ENCODE assay signal across 15 cellular contexts in the genomic region with DNA sequence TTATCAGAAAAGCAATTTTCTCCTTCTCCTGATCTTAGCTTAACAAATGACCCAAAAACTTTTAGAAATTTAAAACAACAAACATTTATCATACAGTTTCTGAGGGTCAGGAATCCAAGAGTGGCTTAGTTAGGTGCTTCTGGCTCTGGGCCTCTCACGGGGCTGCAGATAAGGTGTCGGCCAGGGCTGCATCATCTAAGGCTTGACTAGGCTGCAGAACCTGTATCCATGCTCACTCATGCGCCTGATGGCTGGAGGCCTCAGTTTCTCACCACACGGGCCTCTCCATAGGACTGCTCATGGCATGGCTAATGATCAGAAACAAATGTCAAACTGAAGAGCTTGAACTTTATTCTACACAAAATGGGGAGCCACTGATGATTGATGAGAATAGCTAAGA.
DNase-seq lines count a peak whose midpoint lies in the region; ATAC-seq and TF ChIP-seq lines count a peak whose summit lies in the region.
"Had no signal": no experiment of that assay in that cellular context is flagged by ENCODE, and none has a peak within 500 bp of the region (broad histone marks: within the 10 kb centered on the region; RNA-seq: fewer than 3 reads in every experiment).

No MANE protein-coding gene starts in this region.

- H3K79me2 ChIP-seq in trophoblast cell (ENCODE audit: control insufficient read depth, insufficient read depth, low read length, poor library complexity) = no peaks in the 10 kb centered on the region

- DNase-seq in activated B cell treated with CpG ODN at 0.5 μM for 24 hours (no peak), esophagus muscularis mucosa (ENCODE audit: extremely low spot score) (peak; percentile 66), trophoblast cell (no peak)
- no peak for DNase-seq in activated CD4-positive, alpha-beta T cell treated with anti-CD3 and anti-CD28 coated beads for 4 hours
- DNase-seq: Calu3; CD8-positive, alpha-beta T cell; DMS79 treated with DMSO at 0.1 percent for 48 hours; HCEC 1CT had no signal

- no peak overlapping the region for H3K23ac ChIP-seq in trophoblast cell (ENCODE audit: low read length)

- WGBS in esophagus muscularis mucosa = 92% methylated on average over 4 of the region's 4 CpGs
- WGBS in trophoblast cell (ENCODE audit: extremely low coverage, insufficient coverage, insufficient read length) = no CpG with 5 or more reads among the region's 4 CpGs

- H3K9me3 ChIP-seq in esophagus muscularis mucosa (no peaks in the 10 kb centered on the region), trophoblast cell (ENCODE audit: insufficient read depth, low read depth, low read length) (no peaks in the 10 kb centered on the region)
- H3K9me3 ChIP-seq: BLaER1 treated with 17β-estradiol and CSF1 and Interleukin-3, amounts not matched to agents 10 nM and 100 nM had no signal

- peaks cover 2% of the 10 kb centered on the region for H3K9me3 Mint-ChIP-seq in activated B cell treated with CpG ODN at 0.5 μM for 24 hours
- H3K9me3 Mint-ChIP-seq: CD8-positive, alpha-beta T cell; GM23338 had no signal

- H2AFZ ChIP-seq in trophoblast cell (ENCODE audit: insufficient read depth, low read length, poor library complexity) = no peak overlapping the region
- H2AFZ ChIP-seq: GM23338 had no signal

- POLR2A ChIA-PET in activated B cell treated with CpG ODN at 0.5 μM for 24 hours (lab: Charles Lee) = no interaction called here

- H3K18ac ChIP-seq in trophoblast cell (ENCODE audit: low read length) = no peak overlapping the region

- H3K9ac ChIP-seq in trophoblast cell (ENCODE audit: low read length) = no peak overlapping the region
- H3K9ac ChIP-seq: BLaER1 treated with 17β-estradiol and CSF1 and Interleukin-3, amounts not matched to agents 10 nM and 100 nM had no signal

- H3K4ac ChIP-seq in trophoblast cell (ENCODE audit: low read depth, low read length) = no peak overlapping the region

- no peak for TF ChIP-seq EP300 in esophagus muscularis mucosa (IDR thresholded peaks at IDR 0.05)

- H3K27ac ChIP-seq in esophagus muscularis mucosa (replicated peaks in 1 of 4) (no peak overlapping the region), trophoblast cell (ENCODE audit: low read depth, low read length) (no peak overlapping the region)
- H3K27ac ChIP-seq: BLaER1 treated with 17β-estradiol and CSF1 and Interleukin-3, amounts not matched to agents 10 nM and 100 nM had no signal

- no peak for TF ChIP-seq POLR2A in esophagus muscularis mucosa (IDR thresholded peaks at IDR 0.05; ENCODE audit: low read depth)

- peaks cover 7% of the 10 kb centered on the region for H3K79me1 ChIP-seq in trophoblast cell (ENCODE audit: low read length)

- CTCF ChIA-PET in activated B cell treated with CpG ODN at 0.5 μM for 24 hours (lab: Charles Lee) = interaction anchor here (1.4 kb wide), 1 partner anchor 200 kb away, joined by 4 read pairs; no protein-coding TSS in a partner anchor

- H2BK12ac ChIP-seq in trophoblast cell (ENCODE audit: low read length) = peak overlapping the region; percentile 87

- H2BK120ac ChIP-seq in trophoblast cell (ENCODE audit: insufficient read depth, low read length, poor library complexity) = peak overlapping the region; percentile 60

- no peak overlapping the region for H4K12ac ChIP-seq in trophoblast cell (ENCODE audit: low read depth, low read length)

- peak overlapping the region; percentile 69 for H4K8ac ChIP-seq in trophoblast cell (ENCODE audit: low read depth, low read length)

- H3K27me3 ChIP-seq in esophagus muscularis mucosa (no peaks in the 10 kb centered on the region), trophoblast cell (ENCODE audit: insufficient read depth, low read length) (no peaks in the 10 kb centered on the region)
- H3K27me3 ChIP-seq: BLaER1 treated with 17β-estradiol and CSF1 and Interleukin-3, amounts not matched to agents 10 nM and 100 nM had no signal

- H3K14ac ChIP-seq in trophoblast cell (ENCODE audit: low read length) = no peak overlapping the region

- peak overlapping the region; percentile 33 for H2BK5ac ChIP-seq in trophoblast cell (ENCODE audit: low read depth, low read length, poor library complexity)

- H3K4me1 Mint-ChIP-seq in activated B cell treated with CpG ODN at 0.5 μM for 24 hours = peaks cover 22% of the 10 kb centered on the region

- peak overlapping the region; percentile 75 for H2AK5ac ChIP-seq in trophoblast cell (ENCODE audit: low read length)

- no peaks in the 10 kb centered on the region for H3K36me3 ChIP-seq in esophagus muscularis mucosa
- no peaks in the 10 kb centered on the region for H3K36me3 ChIP-seq in trophoblast cell (ENCODE audit: control insufficient read depth in 1 of 2, insufficient read depth in 2 of 2, low read length in 2 of 2)
- H3K36me3 ChIP-seq: BLaER1 treated with 17β-estradiol and CSF1 and Interleukin-3, amounts not matched to agents 10 nM and 100 nM had no signal

- intact Hi-C loops in activated B cell treated with CpG ODN at 0.5 μM for 24 hours (cut with micrococcal nuclease) = loop anchor here (2.0 to 5.0 kb wide), 8 partner anchors 15 to 390 kb away; a partner anchor contains a TSS
- intact Hi-C loops in esophagus muscularis mucosa (cut with DNase I) = no loop called here

- no peak overlapping the region for H3K4me2 ChIP-seq in trophoblast cell (ENCODE audit: low read length)
- H3K4me2 ChIP-seq: GM23338 had no signal

- no peaks in the 10 kb centered on the region for H3K36me3 Mint-ChIP-seq in activated B cell treated with CpG ODN at 0.5 μM for 24 hours (ENCODE audit: low read depth)
- H3K36me3 Mint-ChIP-seq: CD8-positive, alpha-beta T cell had no signal

- no peak overlapping the region for H4K91ac ChIP-seq in trophoblast cell (ENCODE audit: low read depth, low read length)

- no peaks in the 10 kb centered on the region for H3K27me3 Mint-ChIP-seq in activated B cell treated with CpG ODN at 0.5 μM for 24 hours
- H3K27me3 Mint-ChIP-seq: B cell, IgD-negative memory B cell had no signal

- H3K4me3 ChIP-seq in esophagus muscularis mucosa = no peak overlapping the region
- no peak overlapping the region for H3K4me3 ChIP-seq in trophoblast cell (ENCODE audit: low read depth, low read length)
- H3K4me3 ChIP-seq: BLaER1 treated with 17β-estradiol and CSF1 and Interleukin-3, amounts not matched to agents 10 nM and 100 nM; GM12878; GM23338 had no signal

- no peak for ATAC-seq in activated B cell treated with CpG ODN at 0.5 μM for 24 hours (ENCODE audit: low read depth)
- no peak for ATAC-seq in GM18909 (IDR thresholded peaks at IDR 0.05; ENCODE audit: poor library complexity, unreplicated experiment)
- no peak for ATAC-seq in HG03196 (IDR thresholded peaks at IDR 0.05; ENCODE audit: unreplicated experiment)
- ATAC-seq: CD8-positive, alpha-beta T cell; GM12878; GM23338 had no signal

- peak overlapping the region; percentile 41 for H3K27ac Mint-ChIP-seq in activated B cell treated with CpG ODN at 0.5 μM for 24 hours
- H3K27ac Mint-ChIP-seq: B cell; CD8-positive, alpha-beta T cell; GM23338; IgD-negative memory B cell had no signal

- no peak overlapping the region for H3K4me3 Mint-ChIP-seq in activated B cell treated with CpG ODN at 0.5 μM for 24 hours
- H3K4me3 Mint-ChIP-seq: B cell; CD8-positive, alpha-beta T cell; GM23338; IgD-negative memory B cell had no signal

- no peaks in the 10 kb centered on the region for H3K4me1 ChIP-seq in esophagus muscularis mucosa
- peaks cover 5 to 10% of the 10 kb centered on the region in 2 experiments for H3K4me1 ChIP-seq in trophoblast cell (ENCODE audit: control insufficient read depth in 1 of 2, insufficient read depth in 2 of 2, low read length in 2 of 2)

- TF ChIP-seq CTCF in activated B cell treated with CpG ODN at 0.5 μM for 24 hours (IDR thresholded peaks at IDR 0.05) = no peak
- TF ChIP-seq CTCF in esophagus muscularis mucosa (IDR thresholded peaks at IDR 0.05) = no peak
